ENCODE assay signal across 15 cellular contexts in genomic region chr5:17365756-17366155, GRCh38.
DNase-seq lines count a peak whose midpoint lies in the region; ATAC-seq, FAIRE-seq and TF ChIP-seq lines count a peak whose summit lies in the region.
"Had no signal": no experiment of that assay in that cellular context is flagged by ENCODE, and none has a peak within 500 bp of the region (broad histone marks: within the 10 kb centered on the region; RNA-seq: fewer than 3 reads in every experiment).

No MANE protein-coding gene starts in this region.

- no peak overlapping the region for H2BK5ac ChIP-seq in trophoblast cell (ENCODE audit: low read depth, low read length, poor library complexity)

- no peak overlapping the region for H4K8ac ChIP-seq in trophoblast cell (ENCODE audit: low read depth, low read length)

- peak; percentile 28 for DNase-seq in AG10803 (ENCODE audit: low read depth)
- peak; percentile 88 for DNase-seq in HTR-8/SVneo (ENCODE audit: insufficient read length, low spot score)
- peak; percentile 74 for DNase-seq in T1000 (lab: John Stamatoyannopoulos, UW)
- DNase-seq in iris pigment epithelial cell (ENCODE audit: low read depth), result peak; percentile 96
- no peak for DNase-seq in trophoblast cell
- DNase-seq in activated CD4-positive, alpha-beta T cell treated with anti-CD3 and anti-CD28 coated beads, Interleukin-2, amount 10 ng/mL, durations not matched to agents 24 days and 14 days, result no peak
- DNase-seq: activated B cell treated with CpG ODN at 0.5 μM for 24 hours, heart left ventricle, naive B cell, tibial artery had no signal

- no peak overlapping the region for H3K23ac ChIP-seq in trophoblast cell (ENCODE audit: low read length)

- no peak overlapping the region for H2BK120ac ChIP-seq in trophoblast cell (ENCODE audit: insufficient read depth, low read length, poor library complexity)

- no peak overlapping the region for H3K4me2 ChIP-seq in trophoblast cell (ENCODE audit: low read length)

- no peak overlapping the region for H3K4ac ChIP-seq in trophoblast cell (ENCODE audit: low read depth, low read length)

- H4K91ac ChIP-seq in trophoblast cell (ENCODE audit: low read depth, low read length), result no peak overlapping the region

- no peak overlapping the region for H2AK5ac ChIP-seq in trophoblast cell (ENCODE audit: low read length)

- FAIRE-seq in HTR-8/SVneo (lab: Jason Lieb, UNC), result peak; percentile 89
- FAIRE-seq: G401.6 had no signal

- H3K36me3 ChIP-seq in trophoblast cell (ENCODE audit: control insufficient read depth in 1 of 2, insufficient read depth in 2 of 2, low read length in 2 of 2), result no peaks in the 10 kb centered on the region
- H3K36me3 ChIP-seq: heart left ventricle, tibial artery had no signal

- no peaks in the 10 kb centered on the region for H3K27me3 ChIP-seq in trophoblast cell (ENCODE audit: insufficient read depth, low read length)
- H3K27me3 ChIP-seq: heart left ventricle, tibial artery had no signal

- no peaks in the 10 kb centered on the region for H3K9me3 ChIP-seq in trophoblast cell (ENCODE audit: insufficient read depth, low read depth, low read length)
- H3K9me3 ChIP-seq: heart left ventricle, tibial artery had no signal

- H3K27ac Mint-ChIP-seq in activated CD4-positive, alpha-beta T cell treated with anti-CD3 and anti-CD28 coated beads, Interleukin-2, amount 10 ng/mL, durations not matched to agents 24 days and 14 days, result no peak overlapping the region
- H3K27ac Mint-ChIP-seq: activated B cell treated with CpG ODN at 0.5 μM for 24 hours; activated naive CD4-positive, alpha-beta T cell treated with anti-CD3 and anti-CD28 coated beads, Interleukin-2, amount 50 U/mL, for 24 hours had no signal

- ATAC-seq in HG03571 (IDR thresholded peaks at IDR 0.05; ENCODE audit: unreplicated experiment) (no peak), GM21737 (IDR thresholded peaks at IDR 0.05; ENCODE audit: unreplicated experiment) (no peak)
- ATAC-seq: heart left ventricle had no signal

- no peak overlapping the region for H3K4me3 Mint-ChIP-seq in activated CD4-positive, alpha-beta T cell treated with anti-CD3 and anti-CD28 coated beads, Interleukin-2, amount 10 ng/mL, durations not matched to agents 24 days and 14 days
- H3K4me3 Mint-ChIP-seq: activated B cell treated with CpG ODN at 0.5 μM for 24 hours; activated naive CD4-positive, alpha-beta T cell treated with anti-CD3 and anti-CD28 coated beads, Interleukin-2, amount 50 U/mL, for 24 hours had no signal

- H3K27ac ChIP-seq in trophoblast cell (ENCODE audit: low read depth, low read length), result no peak overlapping the region
- H3K27ac ChIP-seq: C4-2B, heart left ventricle, tibial artery had no signal

- peaks cover 6% of the 10 kb centered on the region for H3K9me3 Mint-ChIP-seq in activated CD4-positive, alpha-beta T cell treated with anti-CD3 and anti-CD28 coated beads, Interleukin-2, amount 10 ng/mL, durations not matched to agents 24 days and 14 days
- H3K9me3 Mint-ChIP-seq: activated B cell treated with CpG ODN at 0.5 μM for 24 hours, naive B cell had no signal

- no peak overlapping the region for H3K18ac ChIP-seq in trophoblast cell (ENCODE audit: low read length)

- H3K4me1 ChIP-seq in trophoblast cell (ENCODE audit: control insufficient read depth in 1 of 2, insufficient read depth in 2 of 2, low read length in 2 of 2), result peaks cover 6 to 7% of the 10 kb centered on the region in 2 experiments
- H3K4me1 ChIP-seq: heart left ventricle, tibial artery had no signal

- H3K4me1 Mint-ChIP-seq in activated CD4-positive, alpha-beta T cell treated with anti-CD3 and anti-CD28 coated beads, Interleukin-2, amount 10 ng/mL, durations not matched to agents 24 days and 14 days, result no peaks in the 10 kb centered on the region
- H3K4me1 Mint-ChIP-seq: activated B cell treated with CpG ODN at 0.5 μM for 24 hours; activated naive CD4-positive, alpha-beta T cell treated with anti-CD3 and anti-CD28 coated beads, Interleukin-2, amount 50 U/mL, for 24 hours had no signal

- H3K36me3 Mint-ChIP-seq in activated CD4-positive, alpha-beta T cell treated with anti-CD3 and anti-CD28 coated beads, Interleukin-2, amount 10 ng/mL, durations not matched to agents 24 days and 14 days (ENCODE audit: low read depth), result no peaks in the 10 kb centered on the region
- H3K36me3 Mint-ChIP-seq: activated naive CD4-positive, alpha-beta T cell treated with anti-CD3 and anti-CD28 coated beads, Interleukin-2, amount 50 U/mL, for 24 hours; naive B cell had no signal

- no peaks in the 10 kb centered on the region for H3K79me2 ChIP-seq in trophoblast cell (ENCODE audit: control insufficient read depth, insufficient read depth, low read length, poor library complexity)

- TF ChIP-seq CTCF in AG10803 (conservative IDR thresholded peaks at IDR 0.05; ENCODE audit: low read length), result no peak

- no peak overlapping the region for H3K9ac ChIP-seq in trophoblast cell (ENCODE audit: low read length)

- peaks cover 5% of the 10 kb centered on the region for H3K79me1 ChIP-seq in trophoblast cell (ENCODE audit: low read length)

- H2AFZ ChIP-seq in trophoblast cell (ENCODE audit: insufficient read depth, low read length, poor library complexity), result no peak overlapping the region

- H2BK12ac ChIP-seq in trophoblast cell (ENCODE audit: low read length), result no peak overlapping the region

- intact Hi-C loops in activated CD4-positive, alpha-beta T cell treated with anti-CD3 and anti-CD28 coated beads, Interleukin-2, amount 10 ng/mL, durations not matched to agents 24 days and 14 days (cut with micrococcal nuclease), result no loop called here

- H3K4me3 ChIP-seq in AG10803 (ENCODE audit: low read length), result no peak overlapping the region
- no peak overlapping the region for H3K4me3 ChIP-seq in trophoblast cell (ENCODE audit: low read depth, low read length)
- H3K4me3 ChIP-seq: heart left ventricle, tibial artery had no signal

- H3K14ac ChIP-seq in trophoblast cell (ENCODE audit: low read length), result no peak overlapping the region

- H3K27me3 Mint-ChIP-seq in activated CD4-positive, alpha-beta T cell treated with anti-CD3 and anti-CD28 coated beads, Interleukin-2, amount 10 ng/mL, durations not matched to agents 24 days and 14 days, result no peaks in the 10 kb centered on the region
- H3K27me3 Mint-ChIP-seq: activated B cell treated with CpG ODN at 0.5 μM for 24 hours; activated naive CD4-positive, alpha-beta T cell treated with anti-CD3 and anti-CD28 coated beads, Interleukin-2, amount 50 U/mL, for 24 hours; naive B cell had no signal

- WGBS in trophoblast cell (ENCODE audit: extremely low coverage, insufficient coverage, insufficient read length), result no CpG with 5 or more reads among the region's 7 CpGs

- no peak overlapping the region for H4K12ac ChIP-seq in trophoblast cell (ENCODE audit: low read depth, low read length)

Comparison
In these comparisons a context has a peak if more than half of its experiments do, and no peak if none do; other contexts are left out.
1. DNase-seq: peak in AG10803 (single experiment), HTR-8/SVneo (single experiment), T1000 (single experiment) and iris pigment epithelial cell (single experiment); none in trophoblast cell (0 of 2) and activated CD4-positive, alpha-beta T cell treated with anti-CD3 and anti-CD28 coated beads, Interleukin-2, amount 10 ng/mL, durations not matched to agents 24 days and 14 days (single experiment).